In genomic region chr19:45717131-45717982, GRCh38 we compare ENCODE assay signal across 8 cellular contexts. TPM values are rescaled to one million over a fixed set of nuclear protein-coding genes. Genes with fewer than 3 reads are reported as not detected.
DNase-seq lines count a peak whose midpoint lies in the region; ATAC-seq and TF ChIP-seq lines count a peak whose summit lies in the region.

No MANE protein-coding gene starts in this region.

- H3K27ac ChIP-seq in lung (ENCODE audit: low read depth in 1 of 2, low read length in 1 of 2) = peak overlapping the region; percentile 91 to 92

- H3K4me3 ChIP-seq in lung = peak overlapping the region; percentile 33

- peak; percentile 9 for TF ChIP-seq CTCF in GM20000 (IDR thresholded peaks at IDR 0.05; ENCODE audit: extremely low read depth, missing control alignments)
- TF ChIP-seq CTCF in lung (IDR thresholded peaks at IDR 0.05; ENCODE audit: control extremely low read depth, extremely low read depth) = peak; percentile 1

- peaks cover 0 to 13% of the 10 kb centered on the region in 2 donors for H3K36me3 ChIP-seq in lung (ENCODE audit: control insufficient read depth in 2 of 2, insufficient read depth in 2 of 2, low read length in 2 of 2)

- H3K4me1 ChIP-seq in lung (ENCODE audit: control insufficient read depth in 2 of 2, insufficient read depth in 2 of 2, low read length in 2 of 2) = peaks cover 10 to 13% of the 10 kb centered on the region in 2 donors

- WGBS in lung, 2 donors = 0% methylated on average over 50 to 51 of the region's 51 CpGs

- H3K27me3 ChIP-seq in lung (ENCODE audit: control insufficient read depth, insufficient read depth) = no peaks in the 10 kb centered on the region

- H3K9me3 ChIP-seq in lung (ENCODE audit: control insufficient read depth in 2 of 2, insufficient read depth in 1 of 2, low read length in 1 of 2) = no peaks in the 10 kb centered on the region

- ATAC-seq in lung (ENCODE audit: insufficient read depth, low FRiP score) = peak; percentile 95

- peak; percentile 100 for DNase-seq in CMK (ENCODE audit: low read depth)
- DNase-seq in GM20000 (ENCODE audit: low spot score) = peak; percentile 97
- DNase-seq in HT-29 (ENCODE audit: low spot score) = peak; percentile 100
- DNase-seq in NK-92 treated with Interleukin-12 subunit alpha and Interleukin-12 subunit beta, amount 100 ng/mL, for 24 hours (lab: John Stamatoyannopoulos, UW) = peak; percentile 99
- DNase-seq in activated CD8-positive, alpha-beta memory T cell treated with anti-CD3 and anti-CD28 coated beads for 4 hours (ENCODE audit: low read depth in 2 of 2) = peak; percentile 94 to 97
- DNase-seq in effector CD8-positive, alpha-beta T cell (lab: John Stamatoyannopoulos, UW) = peak; percentile 98
- DNase-seq in lung (ENCODE audit: low spot score) = peak; percentile 99
- peak; percentile 91 to 97 (median 94) for DNase-seq in stimulated activated CD4-positive, alpha-beta T cell treated with anti-CD3 and anti-CD28 coated beads, TNF-alpha, amount 100 ng/mL, for 24 hours (ENCODE audit: low read depth in 3 of 3)

RNA-seq across cellular contexts. Expression of gene FBXO46, which starts 13.3 kb away (rescaled TPM):
- 44.4 and 57.6 TPM in 2 replicates for total RNA-seq in HT-29 (2014; rRNA removed; shearing (Covaris generic))
- 10 to 100 TPM; 11.2 to 19.0 TPM for total RNA-seq in lung
- 1 to 10 TPM; 7.6 to 8.3 TPM for polyA plus RNA-seq in lung

RNA-seq across cellular contexts. Expression of gene MEIOSIN, which starts 15.9 kb away (rescaled TPM):
- not detected in 2 replicates for total RNA-seq in HT-29 (2014; rRNA removed; shearing (Covaris generic))
- not detected for total RNA-seq in lung
- polyA plus RNA-seq in lung = not detected

RNA-seq across cellular contexts. Expression of gene QPCTL, which starts 24.9 kb away (rescaled TPM):
- total RNA-seq in HT-29 (2014; rRNA removed; shearing (Covaris generic)) = 34.7 and 36.4 TPM in 2 replicates
- 10 to 100 TPM in 1 of 2 donors, 1 to 10 TPM in 1; 6.3 to 12.2 TPM for total RNA-seq in lung
- 10 to 100 TPM in 1 of 2 donors, 1 to 10 TPM in 1; 6.7 to 13.3 TPM for polyA plus RNA-seq in lung

RNA-seq across cellular contexts. Expression of gene SNRPD2, which starts 25.6 kb away (rescaled TPM):
- 802 and 867 TPM in 2 replicates for total RNA-seq in HT-29 (2014; rRNA removed; shearing (Covaris generic))
- total RNA-seq in lung = 100 to 1,000 TPM; 151 to 319 TPM
- polyA plus RNA-seq in lung = 100 to 1,000 TPM; 354 to 410 TPM

RNA-seq across cellular contexts. Expression of gene GIPR, which starts 49.3 kb away (rescaled TPM):
- 4.3 and 5.1 TPM in 2 replicates for total RNA-seq in HT-29 (2014; rRNA removed; shearing (Covaris generic))
- 10 to 100 TPM in 1 of 2 donors, 1 to 10 TPM in 1; 4.7 to 14.9 TPM for total RNA-seq in lung
- 1 to 10 TPM; 2.2 to 6.4 TPM for polyA plus RNA-seq in lung

Comparison
In these comparisons a context has a peak if more than half of its experiments do, and no peak if none do; other contexts are left out.
1. Peak in every context shown above with its lines: DNase-seq, ATAC-seq, H3K4me3 ChIP-seq and H3K27ac ChIP-seq.